Comparison of ENCODE assay signal across 8 cellular contexts in the genomic region with DNA sequence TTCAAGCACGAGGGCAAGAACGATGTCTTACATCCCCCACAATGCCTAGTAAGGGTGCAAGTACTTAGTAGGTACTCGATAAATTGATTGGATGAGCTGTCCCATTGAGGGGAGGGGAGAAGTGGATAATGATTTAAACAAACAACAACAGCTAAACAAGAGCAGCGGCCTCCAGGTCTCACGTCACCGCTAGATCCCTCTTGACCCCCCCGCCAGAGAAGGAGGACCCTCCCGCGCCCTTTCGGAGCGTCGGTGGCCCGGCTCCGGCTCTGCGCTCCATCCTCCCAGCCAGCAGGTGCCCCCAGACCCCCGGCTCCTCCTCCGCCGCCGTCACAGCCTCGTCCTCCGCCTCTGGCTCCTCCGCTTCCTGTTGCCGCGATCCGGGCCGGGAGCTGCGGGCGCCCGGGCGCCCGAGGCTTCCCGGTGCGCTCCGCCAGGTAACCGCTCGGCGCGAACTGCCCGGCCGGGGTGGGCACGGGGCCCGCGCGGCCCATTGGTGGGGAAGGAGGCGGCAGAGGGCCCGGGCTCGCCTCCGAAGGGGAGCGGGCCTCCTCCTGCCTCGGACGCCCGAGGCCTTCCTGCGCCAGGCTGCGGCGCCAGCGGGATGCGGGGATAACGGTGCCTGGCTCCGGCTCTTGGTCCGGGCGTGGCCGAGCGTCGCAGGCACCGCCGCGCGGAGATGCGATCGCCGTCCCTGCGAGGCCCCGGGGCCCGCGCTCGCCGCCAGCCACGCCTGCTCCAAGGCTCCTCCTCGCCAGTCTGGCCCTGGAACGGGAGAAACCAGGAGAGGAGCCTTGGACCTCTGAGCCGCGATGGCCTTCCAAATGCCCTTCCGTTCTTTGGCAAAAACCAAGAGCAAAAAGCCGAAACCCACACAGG. TPM values are rescaled to one million over a fixed set of nuclear protein-coding genes. Genes with fewer than 3 reads are reported as not detected.
A peak's percentile ranks its signal among the peaks of the same experiment; 100 is the strongest.
DNase-seq lines count a peak whose midpoint lies in the region; ATAC-seq and TF ChIP-seq lines count a peak whose summit lies in the region.

A gene (plus strand): TSS at position 368 of the 879 bp plus-strand sequence. CDS start 2,143 bp downstream, outside the sequence.

- no peaks in the 10 kb centered on the region for H3K36me3 ChIP-seq in mucosa of descending colon (ENCODE audit: low read depth)

- TF ChIP-seq CTCF in C4-2B (conservative IDR thresholded peaks at IDR 0.05) (peak; percentile 23), mucosa of descending colon (IDR thresholded peaks at IDR 0.05) (no peak)

- DNase-seq in NCI-H2196 treated with DMSO at 0.1 percent for 48 hours (lab: John Stamatoyannopoulos, UW; ENCODE audit: unreplicated experiment) (peak; percentile 74), mucosa of descending colon (peak in 2 of 3 donors; percentile 65 to 67), SIG-M5 treated with dmso at 0.1 percent for 504 hours (lab: John Stamatoyannopoulos, UW; ENCODE audit: unreplicated experiment) (no peak)
- DNase-seq in activated CD8-positive, alpha-beta memory T cell treated with anti-CD3 and anti-CD28 coated beads for 24 hours: peak; percentile 70

- H3K4me3 ChIP-seq in mucosa of descending colon: peak within 1 kb of the TSS; percentile 17

- intact Hi-C loops in mucosa of descending colon (cut with DNase I, micrococcal nuclease): no loop called here

- H3K9me3 ChIP-seq in mucosa of descending colon: no peaks in the 10 kb centered on the region

- H3K27ac ChIP-seq in C4-2B: peak within 1 kb of the TSS; percentile 52
- H3K27ac ChIP-seq in temporal lobe (ENCODE audit: low read depth, low read length): peak within 1 kb of the TSS; percentile 73

- ATAC-seq in GM21717 (IDR thresholded peaks at IDR 0.05; ENCODE audit: unreplicated experiment) (peak; percentile 73), esophagus mucosa (peak; percentile 62), mucosa of descending colon (peak; percentile 75)

- peaks cover 14% of the 10 kb centered on the region for H3K4me1 ChIP-seq in mucosa of descending colon (ENCODE audit: low read depth)

RNA-seq across cellular contexts. Expression of the gene that starts here (rescaled TPM):
- total RNA-seq in esophagus mucosa (0.48 TPM), mucosa of descending colon (1 to 10 TPM in 1 of 3 donors, under 1 TPM in 2; 0.46 to 3.8 (median 0.51) TPM), temporal lobe (17.0 TPM)

Comparison
In these comparisons a context has a peak if more than half of its experiments do, and no peak if none do; other contexts are left out.
1. Peak in ATAC-seq in esophagus mucosa; RNA of the gene not detected or under 1 TPM.